Comparison of ENCODE assay signal across 10 cellular contexts in genomic region chr2:130336150-130336876, GRCh38. TPM values are rescaled to one million over a fixed set of nuclear protein-coding genes. Genes with fewer than 3 reads are reported as not detected.
DNase-seq lines count a peak whose midpoint lies in the region; ATAC-seq and TF ChIP-seq lines count a peak whose summit lies in the region.
"Had no signal": no experiment of that assay in that cellular context is flagged by ENCODE, and none has a peak within 500 bp of the region (broad histone marks: within the 10 kb centered on the region; RNA-seq: fewer than 3 reads in every experiment).

No MANE protein-coding gene starts in this region.

- peak overlapping the region in 1 of 8 donors; percentile 80 for H3K4me3 Mint-ChIP-seq in CD4-positive, alpha-beta memory T cell
- H3K4me3 Mint-ChIP-seq in WTC11 (peak overlapping the region; percentile 82), mesothelial cell of epicardium (peak overlapping the region; percentile 81)
- H3K4me3 Mint-ChIP-seq: immature natural killer cell, natural killer cell had no signal

- peaks cover 30 to 38% of the 10 kb centered on the region in 2 donors for H3K36me3 Mint-ChIP-seq in CD4-positive, alpha-beta memory T cell
- H3K36me3 Mint-ChIP-seq in WTC11 (peaks cover 23% of the 10 kb centered on the region), mesothelial cell of epicardium (peaks cover 15% of the 10 kb centered on the region)

- H3K36me3 ChIP-seq in CD4-positive, alpha-beta memory T cell (ENCODE audit: insufficient read depth, low read length) = peaks cover 24% of the 10 kb centered on the region

- peaks cover 12% of the 10 kb centered on the region for H3K4me1 ChIP-seq in CD4-positive, alpha-beta memory T cell (ENCODE audit: insufficient read depth, low read length)

- H3K4me1 Mint-ChIP-seq in CD4-positive, alpha-beta memory T cell = peaks cover 15 to 38% (median 21%) of the 10 kb centered on the region in 4 donors
- H3K4me1 Mint-ChIP-seq in WTC11 (peaks cover 23% of the 10 kb centered on the region), mesothelial cell of epicardium (peaks cover 22% of the 10 kb centered on the region)

- H3K9me3 Mint-ChIP-seq in CD4-positive, alpha-beta memory T cell = peaks cover 0 to 2% (median 0%) of the 10 kb centered on the region in 8 donors
- H3K9me3 Mint-ChIP-seq in WTC11 (0 out of 2 replicates have a peak, but pooled peaks cover 7% of the 10 kb centered on the region), mesothelial cell of epicardium (peaks cover 3% of the 10 kb centered on the region)
- H3K9me3 Mint-ChIP-seq: immature natural killer cell, natural killer cell had no signal

- peaks cover 5 to 7% of the 10 kb centered on the region in 2 donors for H3K27me3 Mint-ChIP-seq in CD4-positive, alpha-beta memory T cell
- peaks cover 24% of the 10 kb centered on the region for H3K27me3 Mint-ChIP-seq in WTC11 (ENCODE audit: low read depth)
- H3K27me3 Mint-ChIP-seq in mesothelial cell of epicardium (ENCODE audit: low read depth) = peaks cover 11% of the 10 kb centered on the region

- H3K27ac Mint-ChIP-seq in CD4-positive, alpha-beta memory T cell = peak overlapping the region; percentile 4 to 96 (median 76)
- H3K27ac Mint-ChIP-seq in WTC11 = no peak overlapping the region
- H3K27ac Mint-ChIP-seq in mesothelial cell of epicardium = peak overlapping the region; percentile 95
- H3K27ac Mint-ChIP-seq: natural killer cell had no signal

- ATAC-seq in WTC11 (no peak), HG02938 (IDR thresholded peaks at IDR 0.05; ENCODE audit: unreplicated experiment) (no peak)
- ATAC-seq: natural killer cell had no signal

- no peak for TF ChIP-seq CTCF in WTC11 (IDR thresholded peaks at IDR 0.05)
- no peak for TF ChIP-seq CTCF in mesothelial cell of epicardium (IDR thresholded peaks at IDR 0.05; ENCODE audit: unreplicated experiment)

- DNase-seq in CD4-positive, alpha-beta memory T cell = no peak
- peak; percentile 26 for DNase-seq in HEK293T (ENCODE audit: extremely low spot score)
- DNase-seq in WTC11 (ENCODE audit: low spot score) = no peak
- no peak for DNase-seq in mesothelial cell of epicardium (ENCODE audit: low spot score in 2 of 2, unreplicated experiment in 2 of 2)
- DNase-seq in GF-D8 (lab: John Stamatoyannopoulos, UW) = no peak
- no peak for DNase-seq in HuH-7.5 (ENCODE audit: low spot score)
- DNase-seq in AG08395 (ENCODE audit: low spot score) = no peak
- DNase-seq: natural killer cell had no signal

- no peak overlapping the region for H3K27ac ChIP-seq in CD4-positive, alpha-beta memory T cell (ENCODE audit: low read depth, low read length)

- intact Hi-C loops in CD4-positive, alpha-beta memory T cell (cut with micrococcal nuclease) = no loop called here

- CTCF ChIA-PET in CD4-positive, alpha-beta memory T cell (lab: Charles Lee; ENCODE audit: partially characterized antibody) = interaction anchor here (0.6 to 8.8 kb wide), 4 partner anchors 34 to 399 kb away, joined by 4 to 79 read pairs (median 6); no protein-coding TSS in a partner anchor
- CTCF ChIA-PET in HEK293T (lab: Yijun Ruan, JAX) = interaction anchor here (1.1 kb wide), 1 partner anchor 10 kb away, joined by 3 read pairs; no protein-coding TSS in a partner anchor
- CTCF ChIA-PET in WTC11 (lab: Charles Lee) = interaction anchor here (0.7 to 3.1 kb wide), 9 partner anchors 18 to 329 kb away, joined by 3 to 25 read pairs (median 4); partner anchors contain the start of gene SMPD4

- POLR2A ChIA-PET in CD4-positive, alpha-beta memory T cell (lab: Charles Lee; ENCODE audit: partially characterized antibody) = interaction anchor here (1.0 kb wide), 1 partner anchor 155 kb away, joined by 3 read pairs; the partner anchor contains the start of gene SMPD4
- POLR2A ChIA-PET in HEK293T (lab: Yijun Ruan, JAX) = interaction anchor here (1.1 to 1.8 kb wide), 2 partner anchors 55 to 156 kb away, joined by 3 to 6 read pairs; no protein-coding TSS in a partner anchor
- POLR2A ChIA-PET in WTC11 (lab: Charles Lee) = interaction anchor here (1.0 kb wide), 1 partner anchor 48 kb away, joined by 4 read pairs; no protein-coding TSS in a partner anchor

- H3K27me3 ChIP-seq in CD4-positive, alpha-beta memory T cell (ENCODE audit: insufficient read depth, low read length) = no peaks in the 10 kb centered on the region

- no peak overlapping the region for H3K4me3 ChIP-seq in CD4-positive, alpha-beta memory T cell (ENCODE audit: low read length in 2 of 2)

- no peaks in the 10 kb centered on the region for H3K9me3 ChIP-seq in CD4-positive, alpha-beta memory T cell (ENCODE audit: control insufficient read depth in 1 of 2, low read length in 2 of 2)

TF ChIP-seq in HEK293T, 16 proteins besides CTCF, POLR2A, EP300 and RAD21:
- no peak for TF ChIP-seq CTBP1 (IDR thresholded peaks at IDR 0.05; ENCODE audit: borderline replicate concordance)
- no peak for TF ChIP-seq TARDBP (IDR thresholded peaks at IDR 0.05)
- TF ChIP-seq L3MBTL2 (conservative IDR thresholded peaks at IDR 0.05) = no peak
- no peak for TF ChIP-seq ZNF384 (IDR thresholded peaks at IDR 0.05)
- TF ChIP-seq HDGF (IDR thresholded peaks at IDR 0.05; ENCODE audit: borderline replicate concordance) = no peak
- TF ChIP-seq SP1 (IDR thresholded peaks at IDR 0.05) = no peak
- TF ChIP-seq NFRKB (IDR thresholded peaks at IDR 0.05) = no peak
- no peak for TF ChIP-seq FOXK2 (IDR thresholded peaks at IDR 0.05)
- no peak for TF ChIP-seq SUZ12 (IDR thresholded peaks at IDR 0.05)
- no peak for TF ChIP-seq ELF4 (IDR thresholded peaks at IDR 0.05)
- no peak for TF ChIP-seq FOXM1 (IDR thresholded peaks at IDR 0.05; ENCODE audit: borderline replicate concordance)
- no peak for TF ChIP-seq ARNT (IDR thresholded peaks at IDR 0.05)
- no peak for TF ChIP-seq LEF1 (IDR thresholded peaks at IDR 0.05; ENCODE audit: borderline replicate concordance)
- TF ChIP-seq BHLHE40 (IDR thresholded peaks at IDR 0.05; ENCODE audit: borderline replicate concordance) = no peak
- no peak for TF ChIP-seq FOXA1 (IDR thresholded peaks at IDR 0.05)
- TF ChIP-seq PKNOX1 (IDR thresholded peaks at IDR 0.05) = no peak

TF ChIP-seq in WTC11, 78 proteins besides CTCF, POLR2A, EP300 and RAD21 (continues in another document):
- TF ChIP-seq MAX (CRISPR knock-in tag; IDR thresholded peaks at IDR 0.05) = no peak
- TF ChIP-seq ATF2 (CRISPR knock-in tag; IDR thresholded peaks at IDR 0.05; ENCODE audit: borderline replicate concordance, low read depth) = no peak
- TF ChIP-seq FOXJ3 (CRISPR knock-in tag; IDR thresholded peaks at IDR 0.05; ENCODE audit: borderline replicate concordance) = no peak
- TF ChIP-seq GTF2I (CRISPR knock-in tag; conservative IDR thresholded peaks at IDR 0.05) = no peak
- TF ChIP-seq ZNF416 (CRISPR knock-in tag; IDR thresholded peaks at IDR 0.05) = no peak
- TF ChIP-seq MLX (CRISPR knock-in tag; IDR thresholded peaks at IDR 0.05) = no peak
- TF ChIP-seq ZNF219 (CRISPR knock-in tag; IDR thresholded peaks at IDR 0.05; ENCODE audit: borderline replicate concordance) = no peak
- TF ChIP-seq RORB (CRISPR knock-in tag; IDR thresholded peaks at IDR 0.05) = no peak
- TF ChIP-seq OVOL2 (CRISPR knock-in tag; IDR thresholded peaks at IDR 0.05; ENCODE audit: borderline replicate concordance) = no peak
- no peak for TF ChIP-seq E2F4 (CRISPR knock-in tag; IDR thresholded peaks at IDR 0.05; ENCODE audit: borderline replicate concordance, low read depth)

RNA-seq across cellular contexts. Expression of gene IMP4, which starts 6.4 kb away (rescaled TPM):
- total RNA-seq in CD4-positive, alpha-beta memory T cell = 10 to 100 TPM; 72.6 to 73.9 TPM
- 10 to 100 TPM; 92.8 to 96.7 TPM for polyA plus RNA-seq in CD4-positive, alpha-beta memory T cell
- 80.4 to 89.2 TPM (median 85.2 TPM) in 3 replicates for total RNA-seq in WTC11 (2021)
- 41.7 to 46.9 TPM (median 46.9 TPM) in 3 replicates for total RNA-seq in mesothelial cell of epicardium

RNA-seq across cellular contexts. Expression of gene PTPN18, which starts 19.5 kb away (rescaled TPM):
- 10 to 100 TPM; 54.9 to 67.2 TPM for total RNA-seq in CD4-positive, alpha-beta memory T cell
- 10 to 100 TPM; 30.9 to 66.1 TPM for polyA plus RNA-seq in CD4-positive, alpha-beta memory T cell
- total RNA-seq in WTC11 (2021) = 15.7 to 21.8 TPM (median 21.0 TPM) in 3 replicates
- 20.1 to 23.2 TPM (median 21.3 TPM) in 3 replicates for total RNA-seq in mesothelial cell of epicardium
